ENCODE assay signal across 8 cellular contexts in genomic region chr7:92621641-92622429, GRCh38. TPM values are rescaled to one million over a fixed set of nuclear protein-coding genes. Genes with fewer than 3 reads are reported as not detected.
A peak's percentile ranks its signal among the peaks of the same experiment; 100 is the strongest.
DNase-seq lines count a peak whose midpoint lies in the region; ATAC-seq, FAIRE-seq and TF ChIP-seq lines count a peak whose summit lies in the region.

No MANE protein-coding gene starts in this region.

- no peaks in the 10 kb centered on the region for H3K9me3 Mint-ChIP-seq in CD4-positive, alpha-beta T cell

- FAIRE-seq in endothelial cell of umbilical vein (lab: Jason Lieb, UNC) (no peak), D721Med (lab: Jason Lieb, UNC) (no peak)

- DNase-seq in CD4-positive, alpha-beta T cell = no peak
- no peak for DNase-seq in endothelial cell of umbilical vein (ENCODE audit: low read depth, low spot score)
- no peak for DNase-seq in thoracic aorta (ENCODE audit: low spot score)
- no peak for DNase-seq in D721Med (ENCODE audit: insufficient read length, low spot score)
- no peak for DNase-seq in erythroblast (lab: John Stamatoyannopoulos, UW)
- no peak for DNase-seq in uterus

- no peaks in the 10 kb centered on the region for H3K9me3 ChIP-seq in CD4-positive, alpha-beta T cell (ENCODE audit: control insufficient read depth, low read length)
- H3K9me3 ChIP-seq in endothelial cell of umbilical vein (replicated peaks; ENCODE audit: control insufficient read depth, insufficient read depth, low read length) (no peaks in the 10 kb centered on the region), thoracic aorta (no peaks in the 10 kb centered on the region), uterus (no peaks in the 10 kb centered on the region)

- POLR2A ChIA-PET in CD4-positive, alpha-beta T cell (lab: Charles Lee) = interaction anchor here (2.0 kb wide), 1 partner anchor 211 kb away, joined by 10 read pairs; no protein-coding TSS in a partner anchor
- POLR2A ChIA-PET in endothelial cell of umbilical vein (lab: Charles Lee) = no interaction called here

- H3K27me3 ChIP-seq in CD4-positive, alpha-beta T cell (ENCODE audit: control insufficient read depth, insufficient read depth, low read length) = no peaks in the 10 kb centered on the region
- H3K27me3 ChIP-seq in KMS-11 (ENCODE audit: insufficient read depth, low read depth) (no peaks in the 10 kb centered on the region), endothelial cell of umbilical vein (ENCODE audit: control insufficient read depth in 2 of 2, insufficient read depth in 2 of 2, low read length in 2 of 2) (no peaks in the 10 kb centered on the region), thoracic aorta (replicated peaks; ENCODE audit: insufficient read depth) (no peaks in the 10 kb centered on the region), uterus (no peaks in the 10 kb centered on the region)

- intact Hi-C loops in CD4-positive, alpha-beta T cell (cut with DNase I, micrococcal nuclease) = loop anchor here (1.0 to 5.0 kb wide), 5 partner anchors 65 to 433 kb away; no protein-coding TSS in a partner anchor
- intact Hi-C loops in endothelial cell of umbilical vein (cut with micrococcal nuclease) = loop anchor here (1.0 to 5.0 kb wide), 10 partner anchors 23 to 605 kb away; partner anchors contain the start of gene HEPACAM2
- intact Hi-C loops in uterus (cut with DNase I; ENCODE audit: low total_unique reads) = no loop called here

- H3K36me3 ChIP-seq in KMS-11 (ENCODE audit: insufficient read depth) = peaks cover 5% of the 10 kb centered on the region; the same call in 1 of the 2 replicates
- H3K36me3 ChIP-seq in endothelial cell of umbilical vein (ENCODE audit: control insufficient read depth in 2 of 2, extremely low read depth in 1 of 2, insufficient read depth in 2 of 2, low read length in 2 of 2) = no peaks in the 10 kb centered on the region
- no peaks in the 10 kb centered on the region for H3K36me3 ChIP-seq in thoracic aorta
- H3K36me3 ChIP-seq in uterus = no peaks in the 10 kb centered on the region

- CTCF ChIA-PET in CD4-positive, alpha-beta T cell (lab: Charles Lee) = interaction anchor here (0.6 to 4.0 kb wide), 18 partner anchors 10 to 611 kb away, joined by 3 to 58 read pairs (median 4); partner anchors contain the start of gene CDK6
- CTCF ChIA-PET in endothelial cell of umbilical vein (lab: Charles Lee) = interaction anchor here (0.6 to 5.4 kb wide), 20 partner anchors 9 to 436 kb away, joined by 3 to 52 read pairs (median 4); partner anchors contain the start of genes CDK6, PEX1 and RBM48

- ATAC-seq in CD4-positive, alpha-beta T cell (ENCODE audit: poor library complexity) = no peak
- ATAC-seq in GM21367 (IDR thresholded peaks at IDR 0.05; ENCODE audit: unreplicated experiment) (peak; percentile 48), thoracic aorta (ENCODE audit: insufficient number of reproducible peaks, low FRiP score, low read depth) (no peak)

- H3K4me1 ChIP-seq in KMS-11 (ENCODE audit: low read depth, poor library complexity, severe bottlenecking) (peaks cover 64% of the 10 kb centered on the region), endothelial cell of umbilical vein (ENCODE audit: control insufficient read depth, extremely low read depth, insufficient read depth, low read length) (peaks cover 28% of the 10 kb centered on the region), thoracic aorta (ENCODE audit: control insufficient read depth in 1 of 2, low read depth in 2 of 2) (peaks cover 7 to 20% of the 10 kb centered on the region in 2 donors), uterus (no peaks in the 10 kb centered on the region)

- no peaks in the 10 kb centered on the region for H3K9me1 ChIP-seq in endothelial cell of umbilical vein (replicated peaks; ENCODE audit: control insufficient read depth, extremely low read depth, insufficient read depth, low read length)

- H3K4me3 ChIP-seq in KMS-11 (IDR thresholded peaks at IDR 0.05; ENCODE audit: insufficient read depth, low read depth, low read length) = no peak overlapping the region
- H3K4me3 ChIP-seq in endothelial cell of umbilical vein (replicated peaks in 1 of 3; ENCODE audit: insufficient read depth in 1 of 3, low read depth in 1 of 3, low read length in 3 of 3) = no peak overlapping the region
- no peak overlapping the region for H3K4me3 ChIP-seq in thoracic aorta
- no peak overlapping the region for H3K4me3 ChIP-seq in uterus

- H2AFZ ChIP-seq in KMS-11 (ENCODE audit: low read depth) (no peak overlapping the region), endothelial cell of umbilical vein (ENCODE audit: low read depth, low read length) (no peak overlapping the region)

- peaks cover 25% of the 10 kb centered on the region for H3K4me1 Mint-ChIP-seq in CD4-positive, alpha-beta T cell (ENCODE audit: low read depth)

- peaks cover 58% of the 10 kb centered on the region for H3K79me2 ChIP-seq in KMS-11 (ENCODE audit: insufficient read depth, low read depth)
- H3K79me2 ChIP-seq in endothelial cell of umbilical vein (ENCODE audit: control insufficient read depth, insufficient read depth, low read length) = no peaks in the 10 kb centered on the region

- H3K27me3 Mint-ChIP-seq in CD4-positive, alpha-beta T cell = no peaks in the 10 kb centered on the region

- H4K20me1 ChIP-seq in KMS-11 (ENCODE audit: insufficient read depth) (peaks cover 3% of the 10 kb centered on the region; the same call in 1 of the 2 replicates), endothelial cell of umbilical vein (replicated peaks; ENCODE audit: control insufficient read depth, extremely low read depth, insufficient read depth, low read length) (no peaks in the 10 kb centered on the region)

- H3K4me3 Mint-ChIP-seq in CD4-positive, alpha-beta T cell = no peak overlapping the region

- H3K27ac Mint-ChIP-seq in CD4-positive, alpha-beta T cell = peak overlapping the region; percentile 18

- BruUV-seq in endothelial cell of umbilical vein (replicated peaks; lab: Mats Ljungman, UMichigan) = no TSS peak

- dilution Hi-C loops in endothelial cell of umbilical vein (cut with MboI; ENCODE audit: extremely low pct_ligation_motif_present, low sequenced_read_pairs) = no loop called here

- no peak for TF ChIP-seq CTCF in CD4-positive, alpha-beta T cell (IDR thresholded peaks at IDR 0.05)
- TF ChIP-seq CTCF in KMS-11 (conservative IDR thresholded peaks at IDR 0.05; ENCODE audit: low read depth, low read length) (no peak), endothelial cell of umbilical vein (IDR thresholded peaks at IDR 0.05; ENCODE audit: extremely low read depth in 1 of 2, insufficient read depth in 1 of 2, low read depth in 1 of 2, low read length in 2 of 2) (no peak), thoracic aorta (IDR thresholded peaks at IDR 0.05) (no peak), D721Med (IDR thresholded peaks at IDR 0.05; ENCODE audit: insufficient read depth, missing control alignments) (no peak), uterus (IDR thresholded peaks at IDR 0.05) (no peak)

- TF ChIP-seq POLR2A in endothelial cell of umbilical vein (IDR thresholded peaks at IDR 0.05; ENCODE audit: low read depth, low read length) (no peak), erythroblast (IDR thresholded peaks at IDR 0.05; ENCODE audit: low read length) (no peak), uterus (IDR thresholded peaks at IDR 0.05) (no peak)

- H3K27ac ChIP-seq in CD4-positive, alpha-beta T cell (ENCODE audit: low read depth, low read length) = no peak overlapping the region
- peak overlapping the region; percentile 38; the same call in 1 of the 2 replicates for H3K27ac ChIP-seq in KMS-11
- H3K27ac ChIP-seq in endothelial cell of umbilical vein (ENCODE audit: insufficient read depth, low read depth, low read length) = peak overlapping the region; percentile 75
- peak overlapping the region; percentile 55 to 56 for H3K27ac ChIP-seq in thoracic aorta
- H3K27ac ChIP-seq in uterus = no peak overlapping the region

- H3K9ac ChIP-seq in KMS-11 (no peak overlapping the region), endothelial cell of umbilical vein (replicated peaks; ENCODE audit: extremely low read depth, insufficient read depth, low read length) (peak overlapping the region; percentile 46)

- H3K4me2 ChIP-seq in KMS-11 = peak overlapping the region; percentile 20; the same call in 1 of the 2 replicates
- no peak overlapping the region for H3K4me2 ChIP-seq in endothelial cell of umbilical vein (ENCODE audit: insufficient read depth, low read length)

- peaks cover 7% of the 10 kb centered on the region for H3K36me3 Mint-ChIP-seq in CD4-positive, alpha-beta T cell (ENCODE audit: low read depth)

TF ChIP-seq in endothelial cell of umbilical vein, 7 proteins besides CTCF, POLR2A, EP300 and RAD21:
- TF ChIP-seq JUN (IDR thresholded peaks at IDR 0.05; ENCODE audit: borderline replicate concordance, insufficient read depth, insufficient read length, low read depth) (no peak), MYC (IDR thresholded peaks at IDR 0.05; ENCODE audit: low read depth, low read length) (no peak), MAX (IDR thresholded peaks at IDR 0.05; ENCODE audit: insufficient read depth, insufficient read length) (no peak), POLR2AphosphoS5 (IDR thresholded peaks at IDR 0.05; ENCODE audit: insufficient read depth, low read depth, low read length) (no peak), FOS (IDR thresholded peaks at IDR 0.05; ENCODE audit: borderline replicate concordance, insufficient read depth, low read length) (no peak), GATA2 (IDR thresholded peaks at IDR 0.05; ENCODE audit: insufficient read depth, insufficient read length, low read depth, low read length) (no peak)

RNA-seq across cellular contexts. Expression of gene FAM133B, which starts 31.6 kb away (rescaled TPM):
- total RNA-seq in CD4-positive, alpha-beta T cell = 10 to 100 TPM; 81.2 to 83.8 TPM
- total RNA-seq in endothelial cell of umbilical vein (26.9 and 27.6 TPM in 2 replicates), thoracic aorta (10 to 100 TPM; 18.1 to 29.5 TPM), uterus (10 to 100 TPM in 3 of 4 donors, 1 to 10 TPM in 1; 7.2 to 42.9 (median 34.3) TPM)
- 6.6 and 9.1 TPM in 2 replicates for polyA plus RNA-seq in endothelial cell of umbilical vein
- 6.9 and 13.2 TPM in 2 replicates for polyA plus RNA-seq in endothelial cell of umbilical vein (2011; cell fraction: cytosol; rRNA removed)
- polyA plus RNA-seq in endothelial cell of umbilical vein (2011; cell fraction: nucleus; rRNA removed) = 19.6 and 28.8 TPM in 2 replicates
- polyA plus RNA-seq in endothelial cell of umbilical vein (2012) = 13.6 and 18.9 TPM in 2 replicates
- polyA minus RNA-seq in endothelial cell of umbilical vein = 8.3 and 9.1 TPM in 2 replicates
- polyA minus RNA-seq in endothelial cell of umbilical vein (2011; cell fraction: cytosol; rRNA and poly(A)+ RNA removed) = 7.4 TPM
- polyA minus RNA-seq in endothelial cell of umbilical vein (2011; cell fraction: nucleus; rRNA and poly(A)+ RNA removed) = 31.7 and 42.9 TPM in 2 replicates

Comparison
In these comparisons a context has a peak if more than half of its experiments do, and no peak if none do; other contexts are left out.
1. H3K27ac ChIP-seq: peak in KMS-11 (single experiment), endothelial cell of umbilical vein (single experiment) and thoracic aorta (2 of 2); none in CD4-positive, alpha-beta T cell (single experiment) and uterus (0 of 2).